19 cellular contexts compared by ENCODE assay signal in the genomic region with DNA sequence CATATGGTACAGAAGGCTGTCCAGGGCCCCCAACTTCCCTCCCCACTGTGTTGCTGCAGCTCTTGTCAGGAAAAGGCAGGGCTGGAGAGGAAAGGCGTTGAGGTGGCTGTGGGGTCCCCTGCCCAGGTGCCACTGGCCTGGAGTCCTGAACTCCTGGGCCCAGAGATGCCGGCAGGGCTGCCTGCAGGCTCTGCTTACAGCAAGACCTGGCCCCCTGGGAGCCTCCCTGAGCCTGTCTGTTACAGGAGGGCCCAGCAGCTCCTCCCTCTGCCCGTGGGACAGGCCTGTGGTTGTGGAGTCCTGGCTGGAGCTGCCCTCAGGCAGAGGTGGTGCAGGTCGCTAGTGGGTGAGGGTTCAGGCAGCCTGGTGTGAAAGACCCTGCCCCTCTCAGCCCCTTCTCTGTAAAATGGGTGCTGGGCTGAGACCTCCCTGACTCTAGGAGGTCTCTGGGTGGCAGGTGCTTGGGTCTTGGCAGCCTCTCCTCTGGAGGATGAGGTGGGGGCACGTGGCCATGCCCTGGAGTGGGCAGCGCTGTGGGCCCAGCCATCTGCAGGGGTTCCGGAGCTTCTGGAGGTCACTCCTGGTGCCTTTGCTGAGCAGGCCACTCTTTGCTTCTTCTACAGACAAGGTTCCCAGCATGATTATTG. TPM values are rescaled to one million over a fixed set of nuclear protein-coding genes. Genes with fewer than 3 reads are reported as not detected.
DNase-seq lines count a peak whose midpoint lies in the region; ATAC-seq, FAIRE-seq and TF ChIP-seq lines count a peak whose summit lies in the region.
"Had no signal": no experiment of that assay in that cellular context is flagged by ENCODE, and none has a peak within 500 bp of the region (broad histone marks: within the 10 kb centered on the region; RNA-seq: fewer than 3 reads in every experiment).

No MANE protein-coding gene starts in this region.

- H3K4me3 ChIP-seq in right lobe of liver = no peak overlapping the region
- no peak overlapping the region for H3K4me3 ChIP-seq in HepG2 (replicated peaks in 1 of 3; ENCODE audit: insufficient read depth in 1 of 3, low read depth in 2 of 3, low read length in 3 of 3)
- H3K4me3 ChIP-seq in coronary artery = no peak overlapping the region
- H3K4me3 ChIP-seq in neutrophil (ENCODE audit: low read depth in 1 of 2, low read length in 1 of 2) = no peak overlapping the region
- H3K4me3 ChIP-seq in upper lobe of right lung = no peak overlapping the region
- H3K4me3 ChIP-seq: HAP-1, SK-N-MC had no signal

- ATAC-seq in right lobe of liver (no peak), HepG2 (no peak), upper lobe of right lung (no peak)
- ATAC-seq: Panc1 had no signal

- no peak for FAIRE-seq in HepG2 (lab: Jason Lieb, UNC)

- H3K4me1 ChIP-seq in right lobe of liver = no peaks in the 10 kb centered on the region
- no peaks in the 10 kb centered on the region for H3K4me1 ChIP-seq in HepG2 (ENCODE audit: insufficient read depth, low read length)
- H3K4me1 ChIP-seq in neutrophil (ENCODE audit: control insufficient read depth in 1 of 2, insufficient read depth in 1 of 2, low read depth in 1 of 2, low read length in 1 of 2) = peaks cover 74 to 76% of the 10 kb centered on the region in 2 experiments
- H3K4me1 ChIP-seq in upper lobe of right lung = no peaks in the 10 kb centered on the region
- H3K4me1 ChIP-seq: HAP-1 had no signal

- no peaks in the 10 kb centered on the region for H3K9me3 ChIP-seq in right lobe of liver
- no peaks in the 10 kb centered on the region for H3K9me3 ChIP-seq in HepG2 (ENCODE audit: low read length)
- no peaks in the 10 kb centered on the region for H3K9me3 ChIP-seq in neutrophil
- H3K9me3 ChIP-seq in upper lobe of right lung = no peaks in the 10 kb centered on the region
- H3K9me3 ChIP-seq: HAP-1 had no signal

- no peak overlapping the region for H3K27ac ChIP-seq in right lobe of liver
- H3K27ac ChIP-seq in HepG2 (ENCODE audit: extremely low read length, insufficient read depth, low read length) = no peak overlapping the region
- no peak overlapping the region for H3K27ac ChIP-seq in coronary artery
- H3K27ac ChIP-seq in neutrophil = peak overlapping the region; percentile 52
- H3K27ac ChIP-seq in upper lobe of right lung = no peak overlapping the region
- H3K27ac ChIP-seq: SK-N-MC had no signal

- in situ Hi-C loops in HepG2 (cut with HindIII; ENCODE audit: extremely low pct_ligation_motif_present, low pct_unique_long_range_greater_than_20kb) = no loop called here

- H3K4me2 ChIP-seq in HepG2 (ENCODE audit: low read depth, low read length) = no peak overlapping the region

- TF ChIP-seq EP300 in HepG2 (IDR thresholded peaks at IDR 0.05; ENCODE audit: low read depth in 2 of 2, low read length in 2 of 2) (no peak), HepG2 (CRISPR knock-in tag; IDR thresholded peaks at IDR 0.05; ENCODE audit: borderline replicate concordance) (no peak)

- peak in 2 of 3 donors; percentile 47 for DNase-seq in right lobe of liver
- DNase-seq in HepG2 (ENCODE audit: low spot score) = no peak
- DNase-seq in coronary artery (ENCODE audit: low spot score) = peak; percentile 67
- peak; percentile 60 for DNase-seq in upper lobe of right lung
- no peak for DNase-seq in NCI-H510A (lab: John Stamatoyannopoulos, UW)
- no peak for DNase-seq in NCI-H2029 (lab: John Stamatoyannopoulos, UW)
- DNase-seq in anterior cingulate cortex (lab: John Stamatoyannopoulos, UW) = no peak
- DNase-seq: ACHN, AML-193, NCI-H1417 treated with DMSO at 0.1 percent for 48 hours, NCI-H2081, NCI-H510A treated with DMSO at 0.1 percent for 48 hours, NCI-H82, Right ventricle myocardium superior had no signal

- BruUV-seq in HepG2 (replicated peaks; lab: Mats Ljungman, UMichigan) = no TSS peak

- no peak for TF ChIP-seq RAD21 in HepG2 (CRISPR knock-in tag; IDR thresholded peaks at IDR 0.05)

- 57% methylated on average over 1 of the region's 7 CpGs for WGBS in right lobe of liver (ENCODE audit: insufficient coverage, low coverage, low lambda C conversion rate, missing lambda C conversion rate)
- WGBS in HepG2 (ENCODE audit: low lambda C conversion rate) = 40% methylated on average over 5 of the region's 7 CpGs

- H3K79me2 ChIP-seq in HepG2 (ENCODE audit: insufficient read depth, low read length) = no peaks in the 10 kb centered on the region

- no peaks in the 10 kb centered on the region for H4K20me1 ChIP-seq in HepG2 (ENCODE audit: insufficient read depth, low read length)

- TF ChIP-seq CTCF in right lobe of liver (IDR thresholded peaks at IDR 0.05) (no peak), HepG2 (CRISPR knock-in tag; IDR thresholded peaks at IDR 0.05) (no peak), coronary artery (IDR thresholded peaks at IDR 0.05) (no peak), neutrophil (IDR thresholded peaks at IDR 0.05) (no peak), upper lobe of right lung (IDR thresholded peaks at IDR 0.05) (no peak)

- no peak overlapping the region for H3K9ac ChIP-seq in HepG2 (ENCODE audit: insufficient read depth, low read depth, low read length)

- POLR2A ChIA-PET in HepG2 (lab: Yijun Ruan, JAX) = no interaction called here

- TF ChIP-seq POLR2A in right lobe of liver (IDR thresholded peaks at IDR 0.05) (no peak), HepG2 (IDR thresholded peaks at IDR 0.05; ENCODE audit: insufficient read depth in 1 of 2, low read depth in 2 of 2, low read length in 2 of 2) (no peak)

- H3K36me3 ChIP-seq in right lobe of liver = no peaks in the 10 kb centered on the region
- H3K36me3 ChIP-seq in HepG2 (replicated peaks in 1 of 2; ENCODE audit: control insufficient read depth in 1 of 2, insufficient read depth in 2 of 2, low read length in 2 of 2) = no peaks in the 10 kb centered on the region
- H3K36me3 ChIP-seq in neutrophil = no peaks in the 10 kb centered on the region
- H3K36me3 ChIP-seq in upper lobe of right lung = no peaks in the 10 kb centered on the region
- H3K36me3 ChIP-seq: HAP-1 had no signal

- CTCF ChIA-PET in HepG2 (lab: Yijun Ruan, JAX; ENCODE audit: low intra/inter-chr PET ratio, low total read pairs) = no interaction called here

- H2AFZ ChIP-seq in HepG2 (ENCODE audit: low read length) = no peak overlapping the region

- intact Hi-C loops in right lobe of liver (cut with DNase I) = no loop called here
- intact Hi-C loops in HepG2 (cut with micrococcal nuclease; ENCODE audit: unreplicated experiment) = no loop called here
- intact Hi-C loops in upper lobe of right lung (cut with DNase I) = no loop called here

- no peaks in the 10 kb centered on the region for H3K27me3 ChIP-seq in right lobe of liver
- peaks cover 2 to 15% of the 10 kb centered on the region in 2 experiments; a peak in 4 of 5 replicates for H3K27me3 ChIP-seq in HepG2 (ENCODE audit: control insufficient read depth in 1 of 2, insufficient read depth in 2 of 2, low read length in 2 of 2)
- H3K27me3 ChIP-seq in neutrophil = no peaks in the 10 kb centered on the region
- H3K27me3 ChIP-seq in upper lobe of right lung = no peaks in the 10 kb centered on the region

TF ChIP-seq in HepG2, 621 proteins besides CTCF, POLR2A, EP300 and RAD21 (continues in another document):
- TF ChIP-seq, protein P1, sequence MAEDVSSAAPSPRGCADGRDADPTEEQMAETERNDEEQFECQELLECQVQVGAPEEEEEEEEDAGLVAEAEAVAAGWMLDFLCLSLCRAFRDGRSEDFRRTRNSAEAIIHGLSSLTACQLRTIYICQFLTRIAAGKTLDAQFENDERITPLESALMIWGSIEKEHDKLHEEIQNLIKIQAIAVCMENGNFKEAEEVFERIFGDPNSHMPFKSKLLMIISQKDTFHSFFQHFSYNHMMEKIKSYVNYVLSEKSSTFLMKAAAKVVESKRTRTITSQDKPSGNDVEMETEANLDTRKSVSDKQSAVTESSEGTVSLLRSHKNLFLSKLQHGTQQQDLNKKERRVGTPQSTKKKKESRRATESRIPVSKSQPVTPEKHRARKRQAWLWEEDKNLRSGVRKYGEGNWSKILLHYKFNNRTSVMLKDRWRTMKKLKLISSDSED (CRISPR knock-in tag; IDR thresholded peaks at IDR 0.05) = no peak
- TF ChIP-seq CHD2 (IDR thresholded peaks at IDR 0.05; ENCODE audit: low read depth, low read length) = no peak
- no peak for TF ChIP-seq HNF4G (IDR thresholded peaks at IDR 0.05; ENCODE audit: borderline replicate concordance, low read depth, low read length)
- TF ChIP-seq HNF4G (CRISPR knock-in tag; IDR thresholded peaks at IDR 0.05; ENCODE audit: borderline replicate concordance, low read depth) = no peak
- no peak for TF ChIP-seq SP1 (IDR thresholded peaks at IDR 0.05)
- TF ChIP-seq SP1 (CRISPR knock-in tag; IDR thresholded peaks at IDR 0.05) = no peak

RNA-seq across cellular contexts. Expression of a gene that starts 10.0 kb away (rescaled TPM):
- total RNA-seq in right lobe of liver (not detected), HepG2 (2016; rRNA removed; fragmentation: Illumina TruSeq; extraction: Trizol) (not detected in 2 replicates), upper lobe of right lung (not detected)
- total RNA-seq in HepG2 (2016; cell fraction: cytosol; rRNA removed; fragmentation: Illumina TruSeq; extraction: Trizol; ENCODE audit: low read depth) = not detected in 2 replicates
- total RNA-seq in HepG2 (2016; cell fraction: insoluble cytoplasmic fraction; rRNA removed; fragmentation: Illumina TruSeq; extraction: Trizol) = not detected in 2 replicates
- not detected in 2 replicates for total RNA-seq in HepG2 (2016; cell fraction: membrane; rRNA removed; fragmentation: Illumina TruSeq; extraction: Trizol)
- total RNA-seq in HepG2 (2016; cell fraction: nucleus; rRNA removed; fragmentation: Illumina TruSeq; extraction: Trizol) = not detected in 2 replicates
- polyA plus RNA-seq in HepG2 (2011; rRNA removed) = not detected in 2 replicates
- polyA plus RNA-seq in HepG2 (2011; cell fraction: cytosol; rRNA removed) = not detected in 2 replicates
- polyA plus RNA-seq in HepG2 (2011; cell fraction: nucleus; rRNA removed) = not detected in 2 replicates
- polyA plus RNA-seq in HepG2 (2012) = not detected in 2 replicates
- not detected in 2 replicates for polyA plus RNA-seq in HepG2 (2016; cell fraction: cytosol; fragmentation: Illumina TruSeq; extraction: Trizol; ENCODE audit: low read depth)
- not detected in 2 replicates for polyA plus RNA-seq in HepG2 (2016; cell fraction: insoluble cytoplasmic fraction; fragmentation: Illumina TruSeq; extraction: Trizol; ENCODE audit: low read depth)
- polyA plus RNA-seq in HepG2 (2016; cell fraction: membrane; fragmentation: Illumina TruSeq; extraction: Trizol; ENCODE audit: low read depth) = not detected in 2 replicates
- polyA plus RNA-seq in HepG2 (2016; cell fraction: nucleus; fragmentation: Illumina TruSeq; extraction: Trizol; ENCODE audit: insufficient read depth, low read depth) = not detected in 2 replicates
- not detected in 2 replicates for polyA minus RNA-seq in HepG2 (2011; rRNA and poly(A)+ RNA removed; ENCODE audit: low replicate concordance)
- not detected in 2 replicates for polyA minus RNA-seq in HepG2 (2011; cell fraction: cytosol; rRNA and poly(A)+ RNA removed)
- polyA minus RNA-seq in HepG2 (2011; cell fraction: nucleus; rRNA and poly(A)+ RNA removed) = not detected in 2 replicates
- total RNA-seq: CD4-positive, alpha-beta T cell; Right ventricle myocardium superior had no signal

Comparison
In these comparisons a context has a peak if more than half of its experiments do, and no peak if none do; other contexts are left out.
1. DNase-seq: peak in right lobe of liver (2 of 3), coronary artery (single experiment) and upper lobe of right lung (single experiment); none in HepG2 (single experiment), NCI-H510A (single experiment), NCI-H2029 (single experiment) and anterior cingulate cortex (0 of 58).